In the genomic region with DNA sequence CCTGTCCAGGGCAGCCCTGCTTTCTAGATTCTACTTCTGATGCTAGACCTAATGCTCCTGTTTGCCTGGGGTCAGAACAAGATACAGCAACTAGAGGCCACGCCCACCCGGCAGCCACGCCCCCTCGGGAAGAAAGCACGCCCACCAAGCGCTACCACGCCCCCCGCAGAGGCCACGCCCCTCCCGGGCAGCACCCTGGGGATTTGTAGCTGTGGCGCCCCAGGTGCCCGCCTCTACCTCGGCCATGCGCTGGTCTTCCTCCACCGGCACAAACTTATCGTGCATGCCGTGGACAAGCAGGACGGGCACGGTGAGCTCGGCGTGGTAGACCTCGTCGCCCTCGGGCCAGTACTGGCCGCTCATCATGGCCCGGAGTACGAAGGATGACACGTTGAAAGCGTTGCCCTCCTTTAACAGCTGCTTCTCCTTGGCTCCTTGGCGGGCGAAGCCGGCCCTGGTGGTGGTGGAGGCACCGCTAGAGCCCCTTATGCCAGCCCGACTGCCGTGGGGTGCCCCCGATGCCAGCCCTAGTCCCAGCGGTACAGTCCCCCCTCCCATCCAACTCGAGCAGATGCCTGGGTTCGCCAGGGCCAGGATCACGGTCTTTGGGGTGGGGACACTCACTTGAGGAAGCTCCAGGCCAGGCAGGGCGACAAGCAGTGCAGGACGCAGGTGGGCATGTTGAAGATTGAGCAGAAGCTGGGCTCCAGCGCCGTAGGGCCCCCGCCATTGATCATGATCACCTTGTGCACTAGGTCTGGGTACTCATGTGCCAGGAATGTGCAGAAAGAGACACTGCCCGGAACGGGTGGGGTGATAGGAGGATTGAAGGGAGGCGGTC, we compare ENCODE assay signal across 8 cellular contexts.
A peak's percentile ranks its signal among the peaks of the same experiment; 100 is the strongest.
DNase-seq lines count a peak whose midpoint lies in the region; ATAC-seq lines count a peak whose summit lies in the region.

No MANE protein-coding gene starts in this region.

- H3K36me3 Mint-ChIP-seq in T-helper 2 cell treated with Interferon-gamma antibody and Interleukin-4, amounts not matched to agents 5 μg/mL and 100 μg/mL, for 36 hours (ENCODE audit: low read depth), result peaks cover 4% of the 10 kb centered on the region

- H3K4me1 Mint-ChIP-seq in T-helper 2 cell treated with Interferon-gamma antibody and Interleukin-4, amounts not matched to agents 5 μg/mL and 100 μg/mL, for 36 hours (ENCODE audit: low read depth), result peaks cover 4% of the 10 kb centered on the region

- H3K9me3 Mint-ChIP-seq in T-helper 2 cell treated with Interferon-gamma antibody and Interleukin-4, amounts not matched to agents 5 μg/mL and 100 μg/mL, for 36 hours, result no peaks in the 10 kb centered on the region

- H3K27ac Mint-ChIP-seq in T-helper 2 cell treated with Interferon-gamma antibody and Interleukin-4, amounts not matched to agents 5 μg/mL and 100 μg/mL, for 36 hours, result no peak overlapping the region

- no peak overlapping the region for H3K4me3 Mint-ChIP-seq in T-helper 2 cell treated with Interferon-gamma antibody and Interleukin-4, amounts not matched to agents 5 μg/mL and 100 μg/mL, for 36 hours

- no peaks in the 10 kb centered on the region for H3K27me3 Mint-ChIP-seq in T-helper 2 cell treated with Interferon-gamma antibody and Interleukin-4, amounts not matched to agents 5 μg/mL and 100 μg/mL, for 36 hours (ENCODE audit: low read depth)

- ATAC-seq in GM19035 (IDR thresholded peaks at IDR 0.05; ENCODE audit: unreplicated experiment) (no peak), HG03521 (IDR thresholded peaks at IDR 0.05; ENCODE audit: unreplicated experiment) (no peak), HG03457 (IDR thresholded peaks at IDR 0.05; ENCODE audit: unreplicated experiment) (no peak)

- peak; percentile 15 for DNase-seq in NK-92 treated with Interleukin-12 subunit alpha and Interleukin-12 subunit beta, amount 100 ng/mL, for 24 hours (lab: John Stamatoyannopoulos, UW)
- DNase-seq in NK-92 (lab: John Stamatoyannopoulos, UW; ENCODE audit: unreplicated experiment) (no peak), ecto neural progenitor cell (ENCODE audit: low spot score) (peak; percentile 86)
- DNase-seq in T-helper 2 cell treated with Interferon-gamma antibody and Interleukin-4, amounts not matched to agents 5 μg/mL and 100 μg/mL, for 36 hours (ENCODE audit: low spot score), result peak; percentile 37
- DNase-seq in stimulated activated CD8-positive, alpha-beta memory T cell treated with anti-CD3 and anti-CD28 coated beads, Interleukin-4, amount 100 ng/mL, for 24 hours (ENCODE audit: low read depth), result peak; percentile 38
